10 cellular contexts compared by ENCODE assay signal in the genomic region with DNA sequence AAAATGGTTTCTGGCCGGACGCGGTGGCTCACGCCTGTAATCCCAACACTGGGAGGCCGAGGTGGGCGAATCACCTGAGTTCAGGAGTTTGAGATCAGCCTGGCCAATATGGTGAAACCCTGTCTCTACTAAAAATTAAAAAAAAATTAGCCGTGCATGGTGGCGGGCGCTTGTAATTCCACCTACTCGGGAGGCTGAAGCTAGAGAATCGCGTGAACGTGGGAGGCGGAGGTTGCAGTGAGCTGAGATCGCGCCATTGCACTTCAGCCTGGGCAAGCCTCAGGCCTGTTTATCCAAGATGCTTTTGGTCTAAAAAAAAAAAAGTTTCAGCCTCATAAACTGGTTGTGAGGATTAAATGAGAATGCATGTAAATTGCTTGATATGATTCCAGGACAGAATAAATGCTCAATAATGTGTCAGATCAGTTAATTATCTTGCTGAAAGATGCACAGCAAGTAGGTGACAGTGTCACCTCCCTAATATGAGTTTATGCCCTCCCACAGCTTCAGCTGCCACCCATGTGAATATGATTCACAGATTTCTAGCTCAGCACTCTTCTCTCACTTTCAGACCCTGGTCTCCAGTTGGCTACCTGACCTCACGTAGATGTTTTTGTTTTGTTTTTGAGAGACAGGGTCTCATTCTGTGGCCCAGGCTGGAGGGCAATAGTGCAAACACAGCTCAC. TPM values are rescaled to one million over a fixed set of nuclear protein-coding genes. Genes with fewer than 3 reads are reported as not detected.
DNase-seq lines count a peak whose midpoint lies in the region; ATAC-seq, FAIRE-seq and TF ChIP-seq lines count a peak whose summit lies in the region.
"Had no signal": no experiment of that assay in that cellular context is flagged by ENCODE, and none has a peak within 500 bp of the region (broad histone marks: within the 10 kb centered on the region; RNA-seq: fewer than 3 reads in every experiment).

No MANE protein-coding gene starts in this region.

- no TSS peak for BruUV-seq in HepG2 (replicated peaks; lab: Mats Ljungman, UMichigan)

- no peak for TF ChIP-seq CTCF in HepG2 (CRISPR knock-in tag; IDR thresholded peaks at IDR 0.05)

- no peaks in the 10 kb centered on the region; a peak in 1 of 5 replicates for H3K27me3 ChIP-seq in HepG2 (ENCODE audit: control insufficient read depth in 1 of 2, insufficient read depth in 2 of 2, low read length in 2 of 2)

- TF ChIP-seq POLR2A in HepG2 (IDR thresholded peaks at IDR 0.05; ENCODE audit: insufficient read depth in 1 of 2, low read depth in 2 of 2, low read length in 2 of 2), result no peak

- peaks cover 0 to 22% of the 10 kb centered on the region in 2 experiments; a peak in 2 of 5 replicates for H3K36me3 ChIP-seq in HepG2 (replicated peaks in 1 of 2; ENCODE audit: control insufficient read depth in 1 of 2, insufficient read depth in 2 of 2, low read length in 2 of 2)

- DNase-seq in stimulated activated CD8-positive, alpha-beta memory T cell treated with anti-CD3 and anti-CD28 coated beads, Interleukin-15, amount 100 ng/mL, for 24 hours (ENCODE audit: low read depth), result peak; percentile 1
- no peak for DNase-seq in stimulated activated CD8-positive, alpha-beta memory T cell treated with anti-CD3 and anti-CD28 coated beads, Interleukin-4, amount 100 ng/mL, for 48 hours
- no peak for DNase-seq in activated T-helper 2 cell treated with anti-CD3 and anti-CD28 coated beads, Interferon-gamma antibody, Interleukin-2, Interleukin-4, amounts not matched to agents 10 μg/mL and 5 μg/mL and 100 μg/mL, durations not matched to agents 14 hours and 24 hours and 36 hours (ENCODE audit: low spot score)
- DNase-seq in HepG2 (ENCODE audit: low spot score), result no peak
- DNase-seq in NCI-H345 treated with DMSO at 0.1 percent for 48 hours (lab: John Stamatoyannopoulos, UW; ENCODE audit: unreplicated experiment), result no peak
- DNase-seq: NCI-H2029 had no signal

- H3K9me3 Mint-ChIP-seq in activated T-helper 2 cell treated with anti-CD3 and anti-CD28 coated beads, Interferon-gamma antibody, Interleukin-2, Interleukin-4, amounts not matched to agents 10 μg/mL and 5 μg/mL and 100 μg/mL, durations not matched to agents 14 hours and 24 hours and 36 hours, result no peaks in the 10 kb centered on the region
- H3K9me3 Mint-ChIP-seq: dendritic cell treated with granulocyte-macrophage colony-stimulating factor and Interleukin-4, amounts not matched to agents 40 ng/mL and 50 ng/mL, for 4 days had no signal

- WGBS in HepG2 (ENCODE audit: low lambda C conversion rate), result 35% methylated on average over 17 of the region's 17 CpGs

- H3K9me3 ChIP-seq in HepG2 (ENCODE audit: low read length), result no peaks in the 10 kb centered on the region

- no peak for ATAC-seq in HepG2
- ATAC-seq in HG03469 (IDR thresholded peaks at IDR 0.05; ENCODE audit: unreplicated experiment), result no peak
- no peak for ATAC-seq in HG02763 (IDR thresholded peaks at IDR 0.05; ENCODE audit: unreplicated experiment)
- no peak for ATAC-seq in HG03442 (IDR thresholded peaks at IDR 0.05; ENCODE audit: unreplicated experiment)

- H3K4me3 Mint-ChIP-seq in activated T-helper 2 cell treated with anti-CD3 and anti-CD28 coated beads, Interferon-gamma antibody, Interleukin-2, Interleukin-4, amounts not matched to agents 10 μg/mL and 5 μg/mL and 100 μg/mL, durations not matched to agents 14 hours and 24 hours and 36 hours (ENCODE audit: low read depth), result peak overlapping the region; percentile 73

- no peak for TF ChIP-seq EP300 in HepG2 (IDR thresholded peaks at IDR 0.05; ENCODE audit: low read depth in 2 of 2, low read length in 2 of 2)
- TF ChIP-seq EP300 in HepG2 (CRISPR knock-in tag; IDR thresholded peaks at IDR 0.05; ENCODE audit: borderline replicate concordance), result no peak

- H3K27ac Mint-ChIP-seq in activated T-helper 2 cell treated with anti-CD3 and anti-CD28 coated beads, Interferon-gamma antibody, Interleukin-2, Interleukin-4, amounts not matched to agents 10 μg/mL and 5 μg/mL and 100 μg/mL, durations not matched to agents 14 hours and 24 hours and 36 hours, result peak overlapping the region; percentile 54

- peaks cover 38% of the 10 kb centered on the region for H3K79me2 ChIP-seq in HepG2 (ENCODE audit: insufficient read depth, low read length)

- no peaks in the 10 kb centered on the region for H4K20me1 ChIP-seq in HepG2 (ENCODE audit: insufficient read depth, low read length)

- H3K27ac ChIP-seq in HepG2 (ENCODE audit: extremely low read length, insufficient read depth, low read length), result peak overlapping the region; percentile 81

- H3K36me3 Mint-ChIP-seq in activated T-helper 2 cell treated with anti-CD3 and anti-CD28 coated beads, Interferon-gamma antibody, Interleukin-2, Interleukin-4, amounts not matched to agents 10 μg/mL and 5 μg/mL and 100 μg/mL, durations not matched to agents 14 hours and 24 hours and 36 hours (ENCODE audit: low read depth), result peaks cover 61% of the 10 kb centered on the region

- CTCF ChIA-PET in HepG2 (lab: Yijun Ruan, JAX; ENCODE audit: low intra/inter-chr PET ratio, low total read pairs), result no interaction called here

- H3K4me1 Mint-ChIP-seq in activated T-helper 2 cell treated with anti-CD3 and anti-CD28 coated beads, Interferon-gamma antibody, Interleukin-2, Interleukin-4, amounts not matched to agents 10 μg/mL and 5 μg/mL and 100 μg/mL, durations not matched to agents 14 hours and 24 hours and 36 hours (ENCODE audit: low read depth), result peaks cover 44% of the 10 kb centered on the region

- no peak for TF ChIP-seq RAD21 in HepG2 (CRISPR knock-in tag; IDR thresholded peaks at IDR 0.05)

- H3K4me3 ChIP-seq in HepG2 (replicated peaks in 1 of 3; ENCODE audit: insufficient read depth in 1 of 3, low read depth in 2 of 3, low read length in 3 of 3), result peak overlapping the region; percentile 72 to 84 (median 75)

- H3K4me1 ChIP-seq in HepG2 (ENCODE audit: insufficient read depth, low read length), result peaks cover 54% of the 10 kb centered on the region

- intact Hi-C loops in activated T-helper 2 cell treated with anti-CD3 and anti-CD28 coated beads, Interferon-gamma antibody, Interleukin-2, Interleukin-4, amounts not matched to agents 10 μg/mL and 5 μg/mL and 100 μg/mL, durations not matched to agents 14 hours and 24 hours and 36 hours (cut with micrococcal nuclease), result no loop called here
- intact Hi-C loops in HepG2 (cut with micrococcal nuclease; ENCODE audit: unreplicated experiment), result no loop called here

- H3K9ac ChIP-seq in HepG2 (ENCODE audit: insufficient read depth, low read depth, low read length), result peak overlapping the region; percentile 92

- POLR2A ChIA-PET in HepG2 (lab: Yijun Ruan, JAX), result interaction anchor here (0.8 to 4.6 kb wide), 14 partner anchors 9 to 260 kb away, joined by 3 to 37 read pairs (median 7); partner anchors contain the start of genes KCTD21, NDUFC2 and USP35

- H3K27me3 Mint-ChIP-seq in activated T-helper 2 cell treated with anti-CD3 and anti-CD28 coated beads, Interferon-gamma antibody, Interleukin-2, Interleukin-4, amounts not matched to agents 10 μg/mL and 5 μg/mL and 100 μg/mL, durations not matched to agents 14 hours and 24 hours and 36 hours (ENCODE audit: low read depth), result no peaks in the 10 kb centered on the region

- in situ Hi-C loops in HepG2 (cut with HindIII; ENCODE audit: extremely low pct_ligation_motif_present, low pct_unique_long_range_greater_than_20kb), result loop anchor here (5.0 kb wide), 1 partner anchor 47 kb away; the partner anchor contains the start of genes KCTD21 and USP35

- no peak for FAIRE-seq in HepG2 (lab: Jason Lieb, UNC)

- H2AFZ ChIP-seq in HepG2 (ENCODE audit: low read length), result no peak overlapping the region

- peak overlapping the region; percentile 99 for H3K4me2 ChIP-seq in HepG2 (ENCODE audit: low read depth, low read length)

RNA-seq across cellular contexts. Expression of gene ALG8, which starts 1.1 kb away (rescaled TPM):
- total RNA-seq in activated T-helper 2 cell treated with anti-CD3 and anti-CD28 coated beads, Interferon-gamma antibody, Interleukin-2, Interleukin-4, amounts not matched to agents 10 μg/mL and 5 μg/mL and 100 μg/mL, durations not matched to agents 14 hours and 24 hours and 36 hours, result 58.6 and 70.1 TPM in 2 replicates
- total RNA-seq in HepG2 (2016; rRNA removed; fragmentation: Illumina TruSeq; extraction: Trizol), result 50.0 and 88.0 TPM in 2 replicates
- 27.9 and 37.5 TPM in 2 replicates for total RNA-seq in HepG2 (2016; cell fraction: cytosol; rRNA removed; fragmentation: Illumina TruSeq; extraction: Trizol; ENCODE audit: low read depth)
- total RNA-seq in HepG2 (2016; cell fraction: insoluble cytoplasmic fraction; rRNA removed; fragmentation: Illumina TruSeq; extraction: Trizol), result 46.2 and 90.8 TPM in 2 replicates
- total RNA-seq in HepG2 (2016; cell fraction: membrane; rRNA removed; fragmentation: Illumina TruSeq; extraction: Trizol), result 39.8 and 40.9 TPM in 2 replicates
- total RNA-seq in HepG2 (2016; cell fraction: nucleus; rRNA removed; fragmentation: Illumina TruSeq; extraction: Trizol), result 81.9 and 98.4 TPM in 2 replicates
- polyA plus RNA-seq in HepG2 (2011; rRNA removed), result 53.5 and 75.8 TPM in 2 replicates
- 34.9 and 52.4 TPM in 2 replicates for polyA plus RNA-seq in HepG2 (2011; cell fraction: cytosol; rRNA removed)
- 23.3 and 25.4 TPM in 2 replicates for polyA plus RNA-seq in HepG2 (2011; cell fraction: nucleus; rRNA removed)
- polyA plus RNA-seq in HepG2 (2012), result 33.9 and 48.4 TPM in 2 replicates
- polyA plus RNA-seq in HepG2 (2016; cell fraction: cytosol; fragmentation: Illumina TruSeq; extraction: Trizol; ENCODE audit: low read depth), result 21.7 and 23.1 TPM in 2 replicates
- 45.9 and 50.8 TPM in 2 replicates for polyA plus RNA-seq in HepG2 (2016; cell fraction: insoluble cytoplasmic fraction; fragmentation: Illumina TruSeq; extraction: Trizol; ENCODE audit: low read depth)
- 29.3 and 35.8 TPM in 2 replicates for polyA plus RNA-seq in HepG2 (2016; cell fraction: membrane; fragmentation: Illumina TruSeq; extraction: Trizol; ENCODE audit: low read depth)
- 116 and 123 TPM in 2 replicates for polyA plus RNA-seq in HepG2 (2016; cell fraction: nucleus; fragmentation: Illumina TruSeq; extraction: Trizol; ENCODE audit: insufficient read depth, low read depth)
- 65.9 and 176 TPM in 2 replicates for polyA minus RNA-seq in HepG2 (2011; rRNA and poly(A)+ RNA removed; ENCODE audit: low replicate concordance)
- 34.7 TPM in 2 replicates for polyA minus RNA-seq in HepG2 (2011; cell fraction: cytosol; rRNA and poly(A)+ RNA removed)
- polyA minus RNA-seq in HepG2 (2011; cell fraction: nucleus; rRNA and poly(A)+ RNA removed), result 63.3 and 64.3 TPM in 2 replicates

RNA-seq across cellular contexts. Expression of gene KCTD21, which starts 47.9 kb away (rescaled TPM):
- total RNA-seq in activated T-helper 2 cell treated with anti-CD3 and anti-CD28 coated beads, Interferon-gamma antibody, Interleukin-2, Interleukin-4, amounts not matched to agents 10 μg/mL and 5 μg/mL and 100 μg/mL, durations not matched to agents 14 hours and 24 hours and 36 hours, result 10.0 and 10.4 TPM in 2 replicates
- total RNA-seq in HepG2 (2016; rRNA removed; fragmentation: Illumina TruSeq; extraction: Trizol), result 3.1 and 3.9 TPM in 2 replicates
- 0.97 and 1.3 TPM in 2 replicates for total RNA-seq in HepG2 (2016; cell fraction: cytosol; rRNA removed; fragmentation: Illumina TruSeq; extraction: Trizol; ENCODE audit: low read depth)
- total RNA-seq in HepG2 (2016; cell fraction: insoluble cytoplasmic fraction; rRNA removed; fragmentation: Illumina TruSeq; extraction: Trizol), result 3.3 and 4.3 TPM in 2 replicates
- total RNA-seq in HepG2 (2016; cell fraction: membrane; rRNA removed; fragmentation: Illumina TruSeq; extraction: Trizol), result 3.1 TPM in 2 replicates
- total RNA-seq in HepG2 (2016; cell fraction: nucleus; rRNA removed; fragmentation: Illumina TruSeq; extraction: Trizol), result 1.3 and 1.6 TPM in 2 replicates
- polyA plus RNA-seq in HepG2 (2011; rRNA removed), result 13.2 and 13.5 TPM in 2 replicates
- polyA plus RNA-seq in HepG2 (2011; cell fraction: cytosol; rRNA removed), result 11.0 and 13.8 TPM in 2 replicates
- polyA plus RNA-seq in HepG2 (2011; cell fraction: nucleus; rRNA removed), result 5.4 and 6.0 TPM in 2 replicates
- polyA plus RNA-seq in HepG2 (2012), result 6.6 and 9.3 TPM in 2 replicates
- polyA plus RNA-seq in HepG2 (2016; cell fraction: cytosol; fragmentation: Illumina TruSeq; extraction: Trizol; ENCODE audit: low read depth), result 1.2 and 1.4 TPM in 2 replicates
- 4.8 and 5.3 TPM in 2 replicates for polyA plus RNA-seq in HepG2 (2016; cell fraction: insoluble cytoplasmic fraction; fragmentation: Illumina TruSeq; extraction: Trizol; ENCODE audit: low read depth)
- 2.5 and 3.1 TPM in 2 replicates for polyA plus RNA-seq in HepG2 (2016; cell fraction: membrane; fragmentation: Illumina TruSeq; extraction: Trizol; ENCODE audit: low read depth)
- 3.6 and 4.7 TPM in 2 replicates for polyA plus RNA-seq in HepG2 (2016; cell fraction: nucleus; fragmentation: Illumina TruSeq; extraction: Trizol; ENCODE audit: insufficient read depth, low read depth)
- 14.8 and 38.3 TPM in 2 replicates for polyA minus RNA-seq in HepG2 (2011; rRNA and poly(A)+ RNA removed; ENCODE audit: low replicate concordance)
- polyA minus RNA-seq in HepG2 (2011; cell fraction: cytosol; rRNA and poly(A)+ RNA removed), result 8.7 and 11.6 TPM in 2 replicates
- polyA minus RNA-seq in HepG2 (2011; cell fraction: nucleus; rRNA and poly(A)+ RNA removed), result 5.3 and 6.6 TPM in 2 replicates

RNA-seq across cellular contexts. Expression of gene USP35, which starts 48.2 kb away (rescaled TPM):
- total RNA-seq in activated T-helper 2 cell treated with anti-CD3 and anti-CD28 coated beads, Interferon-gamma antibody, Interleukin-2, Interleukin-4, amounts not matched to agents 10 μg/mL and 5 μg/mL and 100 μg/mL, durations not matched to agents 14 hours and 24 hours and 36 hours, result 12.9 and 14.6 TPM in 2 replicates
- total RNA-seq in HepG2 (2016; rRNA removed; fragmentation: Illumina TruSeq; extraction: Trizol), result 1.8 and 4.6 TPM in 2 replicates
- total RNA-seq in HepG2 (2016; cell fraction: cytosol; rRNA removed; fragmentation: Illumina TruSeq; extraction: Trizol; ENCODE audit: low read depth), result 0.71 and 0.88 TPM in 2 replicates
- total RNA-seq in HepG2 (2016; cell fraction: insoluble cytoplasmic fraction; rRNA removed; fragmentation: Illumina TruSeq; extraction: Trizol), result 1.7 and 4.5 TPM in 2 replicates
- total RNA-seq in HepG2 (2016; cell fraction: membrane; rRNA removed; fragmentation: Illumina TruSeq; extraction: Trizol), result 0.93 and 1.1 TPM in 2 replicates
- 5.7 and 7.4 TPM in 2 replicates for total RNA-seq in HepG2 (2016; cell fraction: nucleus; rRNA removed; fragmentation: Illumina TruSeq; extraction: Trizol)
- polyA plus RNA-seq in HepG2 (2011; rRNA removed), result 7.7 and 11.1 TPM in 2 replicates
- polyA plus RNA-seq in HepG2 (2011; cell fraction: cytosol; rRNA removed), result 4.0 and 5.2 TPM in 2 replicates
- polyA plus RNA-seq in HepG2 (2011; cell fraction: nucleus; rRNA removed), result 56.5 and 58.1 TPM in 2 replicates
- polyA plus RNA-seq in HepG2 (2012), result 4.1 and 5.5 TPM in 2 replicates
- polyA plus RNA-seq in HepG2 (2016; cell fraction: cytosol; fragmentation: Illumina TruSeq; extraction: Trizol; ENCODE audit: low read depth), result 0.20 and 0.27 TPM in 2 replicates
- 1.4 and 2.7 TPM in 2 replicates for polyA plus RNA-seq in HepG2 (2016; cell fraction: insoluble cytoplasmic fraction; fragmentation: Illumina TruSeq; extraction: Trizol; ENCODE audit: low read depth)
- polyA plus RNA-seq in HepG2 (2016; cell fraction: membrane; fragmentation: Illumina TruSeq; extraction: Trizol; ENCODE audit: low read depth), result 0.61 and 0.63 TPM in 2 replicates
- 10.1 and 12.3 TPM in 2 replicates for polyA plus RNA-seq in HepG2 (2016; cell fraction: nucleus; fragmentation: Illumina TruSeq; extraction: Trizol; ENCODE audit: insufficient read depth, low read depth)
- 5.1 and 12.7 TPM in 2 replicates for polyA minus RNA-seq in HepG2 (2011; rRNA and poly(A)+ RNA removed; ENCODE audit: low replicate concordance)
- polyA minus RNA-seq in HepG2 (2011; cell fraction: cytosol; rRNA and poly(A)+ RNA removed), result 2.4 and 3.2 TPM in 2 replicates
- 17.3 and 18.0 TPM in 2 replicates for polyA minus RNA-seq in HepG2 (2011; cell fraction: nucleus; rRNA and poly(A)+ RNA removed)
